In genomic region chrX:130057209-130057608, GRCh38 we compare ENCODE assay signal across 27 cellular contexts.
"Had no signal": no experiment of that assay in that cellular context is flagged by ENCODE, and none has a peak within 500 bp of the region (broad histone marks: within the 10 kb centered on the region; RNA-seq: fewer than 3 reads in every experiment).

No MANE protein-coding gene starts in this region.

- H3K9me3 Mint-ChIP-seq: activated B cell treated with CpG ODN at 0.5 μM for 24 hours; activated naive CD4-positive, alpha-beta T cell treated with anti-CD3 and anti-CD28 coated beads for 36 hours; activated naive CD8-positive, alpha-beta T cell treated with anti-CD3 and anti-CD28 coated beads, Interleukin-2, amount 10 ng/mL, durations not matched to agents 7 days and 5 days; activated T-cell treated with anti-CD3 and anti-CD28 coated beads, Interleukin-2, amount 50 U/mL, for 4 hours; effector memory CD8-positive, alpha-beta T cell; memory B cell; naive B cell; neural progenitor cell; stimulated activated memory B cell treated with anti-CD40 and anti-IgM and Interleukin-4, amounts not matched to agents 10 μg/mL and 1 μg/mL and 100 μg/mL, for 72 hours had no signal

- FAIRE-seq: islet of Langerhans, urothelium cell line had no signal

- H3K36me3 ChIP-seq: neural progenitor cell had no signal

- H3K4me1 ChIP-seq: neural progenitor cell had no signal

- ATAC-seq: activated T-cell treated with anti-CD3 and anti-CD28 coated beads, Interleukin-2, amount 50 U/mL, for 4 hours; effector memory CD8-positive, alpha-beta T cell; gastrocnemius medialis; left cardiac atrium; stimulated activated memory B cell treated with anti-CD40 and anti-IgM and Interleukin-4, amounts not matched to agents 10 μg/mL and 1 μg/mL and 100 μg/mL, for 72 hours had no signal

- H3K27me3 Mint-ChIP-seq: activated B cell treated with CpG ODN at 0.5 μM for 24 hours; activated naive CD8-positive, alpha-beta T cell treated with anti-CD3 and anti-CD28 coated beads, Interleukin-2, amount 10 ng/mL, durations not matched to agents 7 days and 5 days; effector memory CD8-positive, alpha-beta T cell; memory B cell; naive B cell; stimulated activated memory B cell treated with anti-CD40 and anti-IgM and Interleukin-4, amounts not matched to agents 10 μg/mL and 1 μg/mL and 100 μg/mL, for 72 hours had no signal

- H3K4me3 ChIP-seq: cardiac muscle cell, dorsolateral prefrontal cortex, esophagus squamous epithelium, gastrocnemius medialis, neural progenitor cell, sigmoid colon, smooth muscle cell, stomach, suprapubic skin, tibial nerve had no signal

- H3K4me3 Mint-ChIP-seq: activated B cell treated with CpG ODN at 0.5 μM for 24 hours; activated naive CD4-positive, alpha-beta T cell treated with anti-CD3 and anti-CD28 coated beads for 36 hours; activated naive CD8-positive, alpha-beta T cell treated with anti-CD3 and anti-CD28 coated beads, Interleukin-2, amount 10 ng/mL, durations not matched to agents 7 days and 5 days; activated T-cell treated with anti-CD3 and anti-CD28 coated beads, Interleukin-2, amount 50 U/mL, for 4 hours; memory B cell; naive B cell; neural progenitor cell; stimulated activated memory B cell treated with anti-CD40 and anti-IgM and Interleukin-4, amounts not matched to agents 10 μg/mL and 1 μg/mL and 100 μg/mL, for 72 hours had no signal

- DNase-seq: activated B cell treated with CpG ODN at 0.5 μM for 24 hours; activated CD4-positive, alpha-beta T cell treated with anti-CD3 and anti-CD28 coated beads for 4 hours; activated CD4-positive, alpha-beta T cell treated with anti-CD3 and anti-CD28 coated beads, Interleukin-2, amount 50 U/mL, for 48 hours; activated CD8-positive, alpha-beta memory T cell treated with anti-CD3 and anti-CD28 coated beads, Interleukin-2, amount 50 U/mL, for 48 hours; activated naive CD4-positive, alpha-beta T cell treated with anti-CD3 and anti-CD28 coated beads for 36 hours; activated naive CD8-positive, alpha-beta T cell treated with anti-CD3 and anti-CD28 coated beads, Interleukin-2, amount 10 ng/mL, durations not matched to agents 7 days and 5 days; activated T-cell treated with anti-CD3 and anti-CD28 coated beads, Interleukin-2, amount 50 U/mL, for 4 hours; effector memory CD8-positive, alpha-beta T cell; esophagus squamous epithelium; gastrocnemius medialis; left cardiac atrium; naive B cell; retina; sigmoid colon; stimulated activated CD4-positive, alpha-beta T cell treated with anti-CD3 and anti-CD28 coated beads, Interleukin-15, amount 100 ng/mL, for 24 hours; stomach; T1000 had no signal

- H3K27ac ChIP-seq: cardiac muscle cell, esophagus squamous epithelium, gastrocnemius medialis, neural progenitor cell, sigmoid colon, stomach, suprapubic skin had no signal

- H3K27me3 ChIP-seq: cardiac muscle cell, esophagus squamous epithelium, gastrocnemius medialis, sigmoid colon, stomach, suprapubic skin, tibial nerve had no signal

- H3K4me1 Mint-ChIP-seq: memory B cell had no signal

- H3K27ac Mint-ChIP-seq: activated B cell treated with CpG ODN at 0.5 μM for 24 hours; activated naive CD4-positive, alpha-beta T cell treated with anti-CD3 and anti-CD28 coated beads for 36 hours; activated naive CD8-positive, alpha-beta T cell treated with anti-CD3 and anti-CD28 coated beads, Interleukin-2, amount 10 ng/mL, durations not matched to agents 7 days and 5 days; effector memory CD8-positive, alpha-beta T cell; memory B cell; naive B cell; neural progenitor cell had no signal

- H3K9me3 ChIP-seq: esophagus squamous epithelium, gastrocnemius medialis, sigmoid colon, stomach, suprapubic skin, tibial nerve had no signal

- H3K36me3 Mint-ChIP-seq: activated naive CD8-positive, alpha-beta T cell treated with anti-CD3 and anti-CD28 coated beads, Interleukin-2, amount 10 ng/mL, durations not matched to agents 7 days and 5 days; naive B cell had no signal
